In the genomic region with DNA sequence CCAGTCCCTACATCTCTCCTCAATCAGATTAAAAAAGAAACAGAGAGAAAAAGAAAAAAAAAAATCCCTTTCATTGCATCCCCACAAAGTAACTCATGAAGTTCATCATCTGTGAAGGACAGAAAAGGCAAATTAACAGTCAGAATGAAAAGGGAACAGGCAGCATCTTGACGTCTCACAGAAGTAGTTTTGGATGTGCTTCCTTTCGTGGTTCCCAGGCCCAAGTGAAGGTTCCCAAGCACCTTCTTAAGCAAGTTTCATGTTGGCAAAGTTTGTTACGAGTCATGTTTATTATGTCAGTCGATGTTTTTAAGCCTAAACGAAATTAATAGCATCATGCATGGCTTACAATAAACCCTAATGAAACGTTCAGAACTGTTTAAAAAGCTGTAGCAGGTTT, we compare ENCODE assay signal across 20 cellular contexts.
"Had no signal": no experiment of that assay in that cellular context is flagged by ENCODE, and none has a peak within 500 bp of the region (broad histone marks: within the 10 kb centered on the region; RNA-seq: fewer than 3 reads in every experiment).

No MANE protein-coding gene starts in this region.

- H3K9me3 Mint-ChIP-seq: central memory CD8-positive, alpha-beta T cell; neural progenitor cell; stimulated activated effector memory CD8-positive, alpha-beta T cell treated with anti-CD3 and anti-CD28 coated beads, Interleukin-12 subunit alpha, Interleukin-12 subunit beta, amount 100 ng/mL, for 72 hours had no signal

- H3K36me3 ChIP-seq: colonic mucosa, neural progenitor cell, prostate gland, right atrium auricular region, thoracic aorta, upper lobe of left lung had no signal

- ATAC-seq: activated CD4-positive, CD25-positive, alpha-beta regulatory T cell treated with anti-CD3 and anti-CD28 coated beads, Interleukin-2, amount 50 U/mL, for 24 hours; activated CD8-positive, alpha-beta T cell treated with anti-CD3 and anti-CD28 coated beads, Interleukin-2, amount 10 ng/mL, durations not matched to agents 7 days and 5 days; naive thymus-derived CD4-positive, alpha-beta T cell; stimulated activated effector memory CD8-positive, alpha-beta T cell treated with anti-CD3 and anti-CD28 coated beads, Interleukin-12 subunit alpha, Interleukin-12 subunit beta, amount 100 ng/mL, for 72 hours had no signal

- H3K27ac ChIP-seq: colonic mucosa, neural progenitor cell, prostate gland, right atrium auricular region, thoracic aorta, upper lobe of left lung had no signal

- DNase-seq: activated CD4-positive, alpha-beta T cell treated with anti-CD3 and anti-CD28 coated beads, Interleukin-2, amount 10 ng/mL, durations not matched to agents 7 days and 5 days; activated CD8-positive, alpha-beta T cell treated with anti-CD3 and anti-CD28 coated beads, Interleukin-2, amount 10 ng/mL, durations not matched to agents 7 days and 5 days; activated naive CD4-positive, alpha-beta T cell treated with Interleukin-2 at 50 U/mL for 16 hours; activated T-cell treated with anti-CD3 and anti-CD28 coated beads, Interleukin-2, amount 50 U/mL, for 24 hours; colonic mucosa; erythroblast; naive thymus-derived CD4-positive, alpha-beta T cell; stimulated activated CD4-positive, alpha-beta T cell treated with anti-CD3 and anti-CD28 coated beads, Interleukin-4, amount 100 ng/mL, for 24 hours; upper lobe of left lung had no signal

- H3K4me3 Mint-ChIP-seq: activated CD4-positive, alpha-beta T cell treated with anti-CD3 and anti-CD28 coated beads, Interleukin-2, amount 10 ng/mL, durations not matched to agents 7 days and 5 days; activated CD8-positive, alpha-beta T cell treated with anti-CD3 and anti-CD28 coated beads, Interleukin-2, amount 10 ng/mL, durations not matched to agents 7 days and 5 days; activated T-cell treated with anti-CD3 and anti-CD28 coated beads, Interleukin-2, amount 50 U/mL, for 24 hours; brain; central memory CD8-positive, alpha-beta T cell; naive thymus-derived CD4-positive, alpha-beta T cell; neural progenitor cell; stimulated activated effector memory CD8-positive, alpha-beta T cell treated with anti-CD3 and anti-CD28 coated beads, Interleukin-12 subunit alpha, Interleukin-12 subunit beta, amount 100 ng/mL, for 72 hours; T-helper 1 cell treated with Interleukin-12 subunit alpha and Interleukin-12 subunit beta and Interleukin-4 antibody, amounts not matched to agents 30 μg/mL and 1 μg/mL, for 36 hours had no signal

- H3K36me3 Mint-ChIP-seq: brain; neural progenitor cell; stimulated activated effector memory CD8-positive, alpha-beta T cell treated with anti-CD3 and anti-CD28 coated beads, Interleukin-12 subunit alpha, Interleukin-12 subunit beta, amount 100 ng/mL, for 72 hours had no signal

- H3K9ac ChIP-seq: neural progenitor cell had no signal

- H3K27ac Mint-ChIP-seq: activated CD4-positive, alpha-beta T cell treated with anti-CD3 and anti-CD28 coated beads, Interleukin-2, amount 10 ng/mL, durations not matched to agents 7 days and 5 days; activated CD8-positive, alpha-beta T cell treated with anti-CD3 and anti-CD28 coated beads, Interleukin-2, amount 10 ng/mL, durations not matched to agents 7 days and 5 days; activated T-cell treated with anti-CD3 and anti-CD28 coated beads, Interleukin-2, amount 50 U/mL, for 24 hours; activated T-helper 2 cell treated with anti-CD3 and anti-CD28 coated beads, Interferon-gamma antibody, Interleukin-2, Interleukin-4, amounts not matched to agents 10 μg/mL and 5 μg/mL and 100 μg/mL, durations not matched to agents 14 hours and 24 hours and 36 hours; brain; naive thymus-derived CD4-positive, alpha-beta T cell; neural progenitor cell; stimulated activated effector memory CD8-positive, alpha-beta T cell treated with anti-CD3 and anti-CD28 coated beads, Interleukin-12 subunit alpha, Interleukin-12 subunit beta, amount 100 ng/mL, for 72 hours; T-helper 1 cell treated with Interleukin-12 subunit alpha and Interleukin-12 subunit beta and Interleukin-4 antibody, amounts not matched to agents 30 μg/mL and 1 μg/mL, for 36 hours had no signal

- H3K4me1 ChIP-seq: colonic mucosa, neural progenitor cell, prostate gland, right atrium auricular region, upper lobe of left lung had no signal

- H3K4me3 ChIP-seq: colonic mucosa, neural progenitor cell, prostate gland, right atrium auricular region, skin epidermis, thoracic aorta, upper lobe of left lung had no signal

- H3K27me3 Mint-ChIP-seq: activated CD4-positive, alpha-beta T cell treated with anti-CD3 and anti-CD28 coated beads, Interleukin-2, amount 10 ng/mL, durations not matched to agents 7 days and 5 days had no signal

- H3K4me1 Mint-ChIP-seq: activated CD4-positive, alpha-beta T cell treated with anti-CD3 and anti-CD28 coated beads, Interleukin-2, amount 10 ng/mL, durations not matched to agents 7 days and 5 days; brain; central memory CD8-positive, alpha-beta T cell had no signal

- H3K9me3 ChIP-seq: colonic mucosa, prostate gland, right atrium auricular region, thoracic aorta, upper lobe of left lung had no signal

- H3K4me2 ChIP-seq: neural progenitor cell had no signal

- H3K27me3 ChIP-seq: colonic mucosa, neural progenitor cell, right atrium auricular region, upper lobe of left lung had no signal

- H2AFZ ChIP-seq: neural progenitor cell had no signal
